ENCODE assay signal across 30 cellular contexts in the genomic region with DNA sequence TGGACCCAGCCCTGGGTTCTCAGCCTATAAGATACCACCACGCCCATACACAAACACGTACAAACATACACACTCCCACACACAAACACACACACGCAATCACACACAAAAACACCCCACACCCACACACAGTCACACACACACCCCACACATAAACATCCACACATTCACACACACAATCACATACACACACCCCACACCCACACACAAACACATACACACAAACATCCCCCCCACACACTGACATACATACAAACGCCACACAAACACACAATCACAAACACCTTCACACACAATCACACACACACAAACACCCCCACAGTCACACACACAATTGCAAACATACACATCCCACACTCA.
"Had no signal": no experiment of that assay in that cellular context is flagged by ENCODE, and none has a peak within 500 bp of the region (broad histone marks: within the 10 kb centered on the region; RNA-seq: fewer than 3 reads in every experiment).

No MANE protein-coding gene starts in this region.

- H3K4me3 Mint-ChIP-seq: activated CD4-positive, alpha-beta memory T cell treated with anti-CD3 and anti-CD28 coated beads, Interleukin-2, amount 10 ng/mL, durations not matched to agents 7 days and 5 days; activated CD4-positive, alpha-beta T cell treated with anti-CD3 and anti-CD28 coated beads for 36 hours; activated CD8-positive, alpha-beta memory T cell treated with anti-CD3 and anti-CD28 coated beads, Interleukin-2, amount 10 ng/mL, durations not matched to agents 7 days and 5 days; activated naive CD8-positive, alpha-beta T cell treated with anti-CD3 and anti-CD28 coated beads, Interleukin-2, amount 10 ng/mL, durations not matched to agents 7 days and 5 days; T-helper 1 cell treated with Interleukin-12 subunit alpha and Interleukin-12 subunit beta and Interleukin-4 antibody, amounts not matched to agents 30 μg/mL and 1 μg/mL, for 36 hours; T-helper 2 cell treated with Interferon-gamma antibody and Interleukin-4, amounts not matched to agents 5 μg/mL and 100 μg/mL, for 36 hours had no signal

- DNase-seq: activated CD4-positive, alpha-beta memory T cell treated with anti-CD3 and anti-CD28 coated beads, Interleukin-2, amount 10 ng/mL, durations not matched to agents 7 days and 5 days; activated CD4-positive, alpha-beta T cell treated with anti-CD3 and anti-CD28 coated beads for 36 hours; activated CD4-positive, alpha-beta T cell treated with anti-CD3 and anti-CD28 coated beads, Interleukin-2, amount 50 U/mL, for 1 hour; activated CD8-positive, alpha-beta memory T cell treated with anti-CD3 and anti-CD28 coated beads for 24 hours; activated CD8-positive, alpha-beta memory T cell treated with anti-CD3 and anti-CD28 coated beads, Interleukin-2, amount 10 ng/mL, durations not matched to agents 7 days and 5 days; activated CD8-positive, alpha-beta memory T cell treated with anti-CD3 and anti-CD28 coated beads, Interleukin-2, amount 50 U/mL, for 48 hours; activated effector memory CD4-positive, alpha-beta T cell treated with Interleukin-2 at 50 U/mL for 16 hours; activated naive CD4-positive, alpha-beta T cell treated with anti-CD3 and anti-CD28 coated beads, Interleukin-2, amount 50 U/mL, for 16 hours; activated naive CD8-positive, alpha-beta T cell treated with anti-CD3 and anti-CD28 coated beads, Interleukin-2, amount 10 ng/mL, durations not matched to agents 7 days and 5 days; activated T-cell treated with anti-CD3 and anti-CD28 coated beads, Interleukin-2, amount 50 U/mL, for 48 hours; amygdala; MG63; NCI-H1048; NCI-H1436 treated with DMSO at 0.1 percent for 48 hours; NCI-H1694 treated with DMSO at 0.1 percent for 48 hours; NCI-H2029; NCI-H345; NCI-H524 treated with DMSO at 0.1 percent for 48 hours; NK-92 treated with Interleukin-12 subunit alpha and Interleukin-12 subunit beta, amount 100 ng/mL, for 24 hours; PC-3; Peyer's patch; RPMI8226; SHP77 treated with DMSO at 0.1 percent for 48 hours; SK-N-SH had no signal

- H3K4me3 ChIP-seq: ascending aorta, MG63, Peyer's patch, SJSA1 had no signal

- H3K36me3 Mint-ChIP-seq: activated CD8-positive, alpha-beta memory T cell treated with anti-CD3 and anti-CD28 coated beads, Interleukin-2, amount 10 ng/mL, durations not matched to agents 7 days and 5 days; activated naive CD8-positive, alpha-beta T cell treated with anti-CD3 and anti-CD28 coated beads, Interleukin-2, amount 10 ng/mL, durations not matched to agents 7 days and 5 days had no signal

- H3K4me1 Mint-ChIP-seq: activated CD4-positive, alpha-beta memory T cell treated with anti-CD3 and anti-CD28 coated beads, Interleukin-2, amount 10 ng/mL, durations not matched to agents 7 days and 5 days; activated CD8-positive, alpha-beta memory T cell treated with anti-CD3 and anti-CD28 coated beads, Interleukin-2, amount 10 ng/mL, durations not matched to agents 7 days and 5 days had no signal

- H3K27me3 ChIP-seq: MG63 had no signal

- FAIRE-seq: TTC549 had no signal

- H3K4me2 ChIP-seq: SK-N-SH had no signal

- H3K27ac Mint-ChIP-seq: activated CD4-positive, alpha-beta memory T cell treated with anti-CD3 and anti-CD28 coated beads, Interleukin-2, amount 10 ng/mL, durations not matched to agents 7 days and 5 days; activated CD4-positive, alpha-beta T cell treated with anti-CD3 and anti-CD28 coated beads for 36 hours; activated CD8-positive, alpha-beta memory T cell treated with anti-CD3 and anti-CD28 coated beads, Interleukin-2, amount 10 ng/mL, durations not matched to agents 7 days and 5 days; T-helper 1 cell treated with Interleukin-12 subunit alpha and Interleukin-12 subunit beta and Interleukin-4 antibody, amounts not matched to agents 30 μg/mL and 1 μg/mL, for 36 hours; T-helper 2 cell treated with Interferon-gamma antibody and Interleukin-4, amounts not matched to agents 5 μg/mL and 100 μg/mL, for 36 hours had no signal

- H3K27ac ChIP-seq: ascending aorta, Peyer's patch, SJSA1 had no signal

- H3K36me3 ChIP-seq: ascending aorta, MG63, Peyer's patch, SJSA1 had no signal

- ATAC-seq: activated CD4-positive, alpha-beta T cell treated with anti-CD3 and anti-CD28 coated beads for 36 hours; activated CD4-positive, CD25-positive, alpha-beta regulatory T cell treated with anti-CD3 and anti-CD28 coated beads, Interleukin-2, amount 50 U/mL, for 24 hours; activated CD8-positive, alpha-beta memory T cell treated with anti-CD3 and anti-CD28 coated beads, Interleukin-2, amount 10 ng/mL, durations not matched to agents 7 days and 5 days; PC-3 had no signal

- H3K9me3 ChIP-seq: SJSA1, SK-N-SH had no signal

- H3K9me3 Mint-ChIP-seq: T-helper 1 cell treated with Interleukin-12 subunit alpha and Interleukin-12 subunit beta and Interleukin-4 antibody, amounts not matched to agents 30 μg/mL and 1 μg/mL, for 36 hours; T-helper 2 cell treated with Interferon-gamma antibody and Interleukin-4, amounts not matched to agents 5 μg/mL and 100 μg/mL, for 36 hours had no signal

- H3K9ac ChIP-seq: SK-N-SH had no signal

- H3K4me1 ChIP-seq: SJSA1 had no signal

- H3K9me2 ChIP-seq: SK-N-SH had no signal
